Comparison of ENCODE assay signal across 19 cellular contexts in genomic region chr15:84950570-84951111, GRCh38.
"Had no signal": no experiment of that assay in that cellular context is flagged by ENCODE, and none has a peak within 500 bp of the region (broad histone marks: within the 10 kb centered on the region; RNA-seq: fewer than 3 reads in every experiment).

No MANE protein-coding gene starts in this region.

- DNase-seq: activated CD4-positive, alpha-beta T cell treated with anti-CD3 and anti-CD28 coated beads for 1 hour; activated CD4-positive, alpha-beta T cell treated with anti-CD3 and anti-CD28 coated beads, Interleukin-2, amount 50 U/mL, for 1 hour; activated gamma-delta T cell treated with Interleukin-2 at 50 U/mL for 16 hours; activated T-cell treated with anti-CD3 and anti-CD28 coated beads, Interleukin-2, amount 50 U/mL, for 1 hour; foreskin fibroblast; kidney; mammary epithelial cell; naive thymus-derived CD8-positive, alpha-beta T cell; retina; stimulated activated CD4-positive, alpha-beta T cell treated with anti-CD3 and anti-CD28 coated beads, Interleukin-4, amount 100 ng/mL, for 24 hours; stimulated activated naive CD4-positive, alpha-beta T cell treated with Interleukin-2 at 50 U/mL for 16 hours; T-helper 1 cell; upper lobe of left lung had no signal

- H3K27me3 ChIP-seq: upper lobe of left lung had no signal

- H3K4me3 Mint-ChIP-seq: central memory CD8-positive, alpha-beta T cell; mesothelial cell of epicardium; naive thymus-derived CD8-positive, alpha-beta T cell had no signal

- H3K27ac Mint-ChIP-seq: activated naive CD4-positive, alpha-beta T cell treated with anti-CD3 and anti-CD28 coated beads, Interleukin-2, amount 50 U/mL, for 72 hours; mesothelial cell of epicardium; progenitor cell of endocrine pancreas had no signal

- H3K4me3 ChIP-seq: coronary artery, upper lobe of left lung had no signal

- H3K9me3 ChIP-seq: upper lobe of left lung had no signal

- H3K36me3 Mint-ChIP-seq: activated naive CD4-positive, alpha-beta T cell treated with anti-CD3 and anti-CD28 coated beads, Interleukin-2, amount 50 U/mL, for 72 hours; mesothelial cell of epicardium had no signal

- H3K27ac ChIP-seq: upper lobe of left lung had no signal

- H3K9me3 Mint-ChIP-seq: activated naive CD4-positive, alpha-beta T cell treated with anti-CD3 and anti-CD28 coated beads, Interleukin-2, amount 50 U/mL, for 72 hours; central memory CD8-positive, alpha-beta T cell; mesothelial cell of epicardium; naive thymus-derived CD8-positive, alpha-beta T cell had no signal

- ATAC-seq: activated naive CD4-positive, alpha-beta T cell treated with anti-CD3 and anti-CD28 coated beads, Interleukin-2, amount 50 U/mL, for 72 hours; left lobe of liver; naive thymus-derived CD8-positive, alpha-beta T cell had no signal

- H3K4me1 Mint-ChIP-seq: central memory CD8-positive, alpha-beta T cell had no signal

- H3K36me3 ChIP-seq: upper lobe of left lung had no signal
